In the genomic region with DNA sequence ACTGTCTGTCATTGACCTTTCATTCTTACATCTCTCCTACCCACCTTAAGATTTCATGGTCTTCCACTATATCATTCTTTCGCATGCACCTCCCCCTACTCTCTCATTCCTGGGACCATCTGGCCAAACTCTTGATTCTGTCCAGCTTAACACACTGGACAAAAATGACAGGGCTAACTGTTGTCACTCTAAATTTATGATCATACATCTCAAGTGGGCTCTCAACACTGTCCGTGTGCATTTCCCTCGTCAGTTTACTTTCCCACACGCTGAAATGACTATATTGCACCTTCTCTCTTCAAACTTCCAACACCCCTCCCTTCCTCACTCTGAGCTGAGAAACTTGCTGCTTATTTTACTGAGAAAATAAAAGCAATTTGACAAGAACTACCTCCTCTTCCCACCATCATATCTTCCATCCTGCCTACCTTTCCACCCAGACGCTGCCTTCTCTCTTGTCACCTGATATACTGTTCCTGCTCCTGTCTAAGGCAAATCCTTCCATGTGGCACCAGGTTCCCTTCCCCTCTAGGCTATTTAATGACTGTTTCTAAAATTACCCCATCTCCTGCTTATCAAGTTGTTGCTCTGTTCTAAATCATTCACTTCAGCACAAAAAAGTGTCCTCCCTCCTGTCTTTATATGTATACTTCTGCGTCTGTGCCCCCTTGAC, we compare ENCODE assay signal across 1 cellular context.
TF ChIP-seq lines count a peak whose summit lies in the region.

No MANE protein-coding gene starts in this region.

TF ChIP-seq in K562, 482 proteins besides CTCF, POLR2A, EP300 and RAD21:
- TF ChIP-seq, protein P1, sequence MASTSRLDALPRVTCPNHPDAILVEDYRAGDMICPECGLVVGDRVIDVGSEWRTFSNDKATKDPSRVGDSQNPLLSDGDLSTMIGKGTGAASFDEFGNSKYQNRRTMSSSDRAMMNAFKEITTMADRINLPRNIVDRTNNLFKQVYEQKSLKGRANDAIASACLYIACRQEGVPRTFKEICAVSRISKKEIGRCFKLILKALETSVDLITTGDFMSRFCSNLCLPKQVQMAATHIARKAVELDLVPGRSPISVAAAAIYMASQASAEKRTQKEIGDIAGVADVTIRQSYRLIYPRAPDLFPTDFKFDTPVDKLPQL (IDR thresholded peaks at IDR 0.05; ENCODE audit: extremely low read depth, insufficient read length): no peak
- TF ChIP-seq, protein P2, sequence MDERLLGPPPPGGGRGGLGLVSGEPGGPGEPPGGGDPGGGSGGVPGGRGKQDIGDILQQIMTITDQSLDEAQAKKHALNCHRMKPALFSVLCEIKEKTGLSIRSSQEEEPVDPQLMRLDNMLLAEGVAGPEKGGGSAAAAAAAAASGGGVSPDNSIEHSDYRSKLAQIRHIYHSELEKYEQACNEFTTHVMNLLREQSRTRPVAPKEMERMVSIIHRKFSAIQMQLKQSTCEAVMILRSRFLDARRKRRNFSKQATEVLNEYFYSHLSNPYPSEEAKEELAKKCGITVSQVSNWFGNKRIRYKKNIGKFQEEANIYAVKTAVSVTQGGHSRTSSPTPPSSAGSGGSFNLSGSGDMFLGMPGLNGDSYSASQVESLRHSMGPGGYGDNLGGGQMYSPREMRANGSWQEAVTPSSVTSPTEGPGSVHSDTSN (CRISPR knock-in tag; IDR thresholded peaks at IDR 0.05; ENCODE audit: low read depth): no peak
- TF ChIP-seq, protein P2 (tag; conservative IDR thresholded peaks at IDR 0.05; ENCODE audit: low read depth): peak; percentile 65; the same call in 1 of the 2 replicates
- TF ChIP-seq, protein P3, sequence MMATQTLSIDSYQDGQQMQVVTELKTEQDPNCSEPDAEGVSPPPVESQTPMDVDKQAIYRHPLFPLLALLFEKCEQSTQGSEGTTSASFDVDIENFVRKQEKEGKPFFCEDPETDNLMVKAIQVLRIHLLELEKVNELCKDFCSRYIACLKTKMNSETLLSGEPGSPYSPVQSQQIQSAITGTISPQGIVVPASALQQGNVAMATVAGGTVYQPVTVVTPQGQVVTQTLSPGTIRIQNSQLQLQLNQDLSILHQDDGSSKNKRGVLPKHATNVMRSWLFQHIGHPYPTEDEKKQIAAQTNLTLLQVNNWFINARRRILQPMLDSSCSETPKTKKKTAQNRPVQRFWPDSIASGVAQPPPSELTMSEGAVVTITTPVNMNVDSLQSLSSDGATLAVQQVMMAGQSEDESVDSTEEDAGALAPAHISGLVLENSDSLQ (IDR thresholded peaks at IDR 0.05): 0 out of 2 replicates have a peak, but pooled peaks have one; percentile 22
- TF ChIP-seq ZNF253 (CRISPR knock-in tag; conservative IDR thresholded peaks at IDR 0.05) (no peak), EGR1 (conservative IDR thresholded peaks at IDR 0.05) (no peak), CAMTA2 (CRISPR knock-in tag; conservative IDR thresholded peaks at IDR 0.05) (no peak), MEIS2 (IDR thresholded peaks at IDR 0.05; ENCODE audit: partially characterized antibody) (peak; percentile 60)
